In the genomic region with DNA sequence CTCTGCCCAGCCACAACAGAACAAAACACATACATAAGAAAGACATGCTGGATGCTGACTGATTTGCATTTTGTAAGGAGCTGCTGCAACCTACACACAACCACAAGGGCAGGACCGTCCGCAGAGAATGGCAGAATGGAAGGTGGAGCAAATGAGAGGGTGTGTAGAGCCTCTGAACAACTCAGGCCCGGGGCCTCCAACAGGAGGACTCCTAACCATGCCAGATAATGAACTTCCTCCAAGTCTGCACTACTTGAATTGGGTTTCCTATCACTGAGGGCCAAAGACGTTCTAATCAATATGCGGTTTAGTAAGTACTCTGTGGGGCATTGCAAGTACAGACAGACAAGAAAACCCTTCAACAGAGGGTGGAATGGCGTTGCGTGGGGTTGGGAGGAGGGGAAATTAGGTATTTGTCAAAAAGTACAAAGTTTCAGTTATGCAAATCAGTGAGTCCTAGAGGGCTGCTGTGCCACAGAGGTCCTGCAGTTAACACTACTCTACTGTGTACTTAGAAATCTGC, we compare ENCODE assay signal across 10 cellular contexts. TPM values are rescaled to one million over a fixed set of nuclear protein-coding genes. Genes with fewer than 3 reads are reported as not detected.
DNase-seq lines count a peak whose midpoint lies in the region; ATAC-seq, FAIRE-seq and TF ChIP-seq lines count a peak whose summit lies in the region.
"Had no signal": no experiment of that assay in that cellular context is flagged by ENCODE, and none has a peak within 500 bp of the region (broad histone marks: within the 10 kb centered on the region; RNA-seq: fewer than 3 reads in every experiment).

No MANE protein-coding gene starts in this region.

- H3K9ac ChIP-seq in GM12878 (ENCODE audit: control insufficient read depth, insufficient read depth, low read length): peak overlapping the region; percentile 22

- peaks cover 100% of the 10 kb centered on the region for H3K79me2 ChIP-seq in GM12878 (ENCODE audit: control insufficient read depth, insufficient read depth, low read length)

- RAD21 ChIA-PET in GM12878 (lab: Charles Lee; ENCODE audit: unreplicated experiment): interaction anchor here (1.5 to 2.9 kb wide), 6 partner anchors 10 to 249 kb away, joined by 3 to 34 read pairs (median 16); no protein-coding TSS in a partner anchor

- CTCF ChIA-PET in GM12878 (lab: Yijun Ruan, JAX): interaction anchor here (0.9 to 1.7 kb wide), 2 partner anchors 26 to 37 kb away, joined by 3 to 5 read pairs; no protein-coding TSS in a partner anchor

- peaks cover 7% of the 10 kb centered on the region for H3K27me3 Mint-ChIP-seq in glutamatergic neuron (ENCODE audit: unreplicated experiment)

- TF ChIP-seq POLR2A in GM12878 (IDR thresholded peaks at IDR 0.05; ENCODE audit: low read depth, low read length): peak; percentile 57

- H3K27ac ChIP-seq in GM12878 (ENCODE audit: control insufficient read depth, insufficient read depth): peak overlapping the region; percentile 57

- no peaks in the 10 kb centered on the region for H3K9me3 Mint-ChIP-seq in glutamatergic neuron (ENCODE audit: unreplicated experiment)

- FAIRE-seq in GM12878 (lab: Jason Lieb, UNC): peak; percentile 92
- FAIRE-seq: astrocyte had no signal

- ATAC-seq in GM19463 (IDR thresholded peaks at IDR 0.05; ENCODE audit: unreplicated experiment) (peak; percentile 79), HG03342 (IDR thresholded peaks at IDR 0.05; ENCODE audit: unreplicated experiment) (peak; percentile 83), GM12878 (peak; percentile 87)

- H3K36me3 Mint-ChIP-seq in glutamatergic neuron (ENCODE audit: unreplicated experiment): no peaks in the 10 kb centered on the region

- peaks cover 2% of the 10 kb centered on the region; the same call in 1 of the 2 replicates for H4K20me1 ChIP-seq in GM12878 (ENCODE audit: control insufficient read depth, insufficient read depth)

- peak overlapping the region; percentile 24 for H3K4me3 ChIP-seq in GM12875 (ENCODE audit: low read depth, low read length)
- peak overlapping the region; percentile 70 for H3K4me3 ChIP-seq in GM12878

- H2AFZ ChIP-seq in GM12878 (ENCODE audit: control insufficient read depth, low read depth, low read length): no peak overlapping the region

- TF ChIP-seq RAD21 in GM12878 (IDR thresholded peaks at IDR 0.05; ENCODE audit: insufficient read depth, low read depth, low read length): no peak

- H3K4me2 ChIP-seq in GM12878 (ENCODE audit: control insufficient read depth, insufficient read depth): peak overlapping the region; percentile 63

- SMC1A ChIA-PET in GM12878 (lab: Charles Lee; ENCODE audit: uncharacterized antibody, unreplicated experiment): interaction anchor here (1.6 to 3.2 kb wide), 8 partner anchors 11 to 249 kb away, joined by 6 to 57 read pairs (median 10); no protein-coding TSS in a partner anchor

- POLR2A ChIA-PET in GM12878 (lab: Charles Lee): interaction anchor here (1.0 to 2.7 kb wide), 4 partner anchors 9 to 29 kb away, joined by 3 to 24 read pairs (median 16); no protein-coding TSS in a partner anchor

- peaks cover 11 to 13% of the 10 kb centered on the region in 2 experiments for H3K36me3 ChIP-seq in GM12878 (ENCODE audit: control insufficient read depth in 2 of 2, insufficient read depth in 2 of 2, low read length in 1 of 2)

- H3K4me1 Mint-ChIP-seq in glutamatergic neuron (ENCODE audit: low read depth, unreplicated experiment): peaks cover 11% of the 10 kb centered on the region

- TF ChIP-seq CTCF in GM12875 (IDR thresholded peaks at IDR 0.05; ENCODE audit: borderline replicate concordance, insufficient read depth, low read depth, low read length) (peak; percentile 35; the same call in 1 of the 2 replicates), GM12878 (IDR thresholded peaks at IDR 0.05 in 2 of 3, conservative IDR thresholded peaks at IDR 0.05 in 1 of 3; ENCODE audit: control insufficient read depth in 2 of 3, extremely low read depth in 1 of 3, insufficient read depth in 1 of 3, low read depth in 3 of 3, low read length in 3 of 3) (peak in 2 of 3 experiments; percentile 7 to 12; a peak in 1 of 6 replicates), glutamatergic neuron (IDR thresholded peaks at IDR 0.05; ENCODE audit: partially characterized antibody, unreplicated experiment) (no peak)

- H3K27me3 ChIP-seq in GM12878 (replicated peaks in 1 of 2; ENCODE audit: control insufficient read depth in 2 of 2, insufficient read depth in 2 of 2, low read length in 1 of 2): no peaks in the 10 kb centered on the region

- no peaks in the 10 kb centered on the region for H3K9me3 ChIP-seq in GM12878 (replicated peaks; ENCODE audit: control insufficient read depth, insufficient read depth, low read length)

- intact Hi-C loops in GM12878 (cut with micrococcal nuclease; ENCODE audit: unreplicated experiment): loop anchor here (1.0 kb wide), 2 partner anchors 13 to 23 kb away; no protein-coding TSS in a partner anchor

- in situ Hi-C loops in GM12878 (cut with MboI): loop anchor here (25.0 kb wide), 1 partner anchor 795 kb away; the partner anchor contains the start of gene SEC61G

- H3K4me3 Mint-ChIP-seq in glutamatergic neuron (ENCODE audit: unreplicated experiment): no peak overlapping the region

- DNase-seq in GM12878 (ENCODE audit: low read depth, low spot score) (peak; percentile 85), NCI-H510A treated with DMSO at 0.1 percent for 48 hours (lab: John Stamatoyannopoulos, UW) (no peak), SW 1271 (lab: John Stamatoyannopoulos, UW) (no peak), glutamatergic neuron (no peak), NCI-H82 (lab: John Stamatoyannopoulos, UW) (no peak)
- DNase-seq: IMR-90 had no signal

- peaks cover 82% of the 10 kb centered on the region for H3K4me1 ChIP-seq in GM12878 (ENCODE audit: control insufficient read depth, insufficient read depth, low read length)

- no TSS peak for BruUV-seq in GM12878 (replicated peaks; lab: Mats Ljungman, UMichigan)

- 0% methylated on average over 7 of the region's 7 CpGs for WGBS in GM12878 (ENCODE audit: insufficient coverage, insufficient replicate concordance, low lambda C conversion rate, missing lambda C conversion rate)

- no peak overlapping the region for H3K27ac Mint-ChIP-seq in glutamatergic neuron (ENCODE audit: unreplicated experiment)

- TF ChIP-seq EP300 in GM12878 (IDR thresholded peaks at IDR 0.05; ENCODE audit: borderline replicate concordance in 1 of 2, control insufficient read depth in 1 of 2, low read depth in 2 of 2, low read length in 2 of 2): peak; percentile 32 to 54; a peak in 3 of 4 replicates

TF ChIP-seq in GM12878, 131 proteins besides CTCF, POLR2A, EP300 and RAD21 (continues in another document):
- TF ChIP-seq MEF2B (IDR thresholded peaks at IDR 0.05; ENCODE audit: partially characterized antibody, poor library complexity, severe bottlenecking) (no peak), EZH2 (IDR thresholded peaks at IDR 0.05; ENCODE audit: borderline replicate concordance, control insufficient read depth, low read depth, low read length) (no peak), TBL1XR1 (IDR thresholded peaks at IDR 0.05; ENCODE audit: low read depth, low read length) (peak; percentile 85), CHD1 (IDR thresholded peaks at IDR 0.05; ENCODE audit: low read depth, low read length) (no peak; the same call in 1 of the 2 replicates), FOXM1 (IDR thresholded peaks at IDR 0.05; ENCODE audit: low read depth, low read length) (peak; percentile 14; the same call in 1 of the 2 replicates), LARP7 (IDR thresholded peaks at IDR 0.05) (peak; percentile 47; the same call in 1 of the 2 replicates), WRNIP1 (IDR thresholded peaks at IDR 0.05; ENCODE audit: borderline replicate concordance, low read depth, low read length) (no peak), RB1 (IDR thresholded peaks at IDR 0.05; ENCODE audit: borderline replicate concordance) (no peak), ETV6 (conservative IDR thresholded peaks at IDR 0.05 in 1 of 2, IDR thresholded peaks at IDR 0.05 in 1 of 2; ENCODE audit: borderline replicate concordance in 1 of 2, low read depth in 1 of 2) (peak in 1 of 2 experiments; percentile 45; a peak in 1 of 4 replicates)
- TF ChIP-seq, protein P1, sequence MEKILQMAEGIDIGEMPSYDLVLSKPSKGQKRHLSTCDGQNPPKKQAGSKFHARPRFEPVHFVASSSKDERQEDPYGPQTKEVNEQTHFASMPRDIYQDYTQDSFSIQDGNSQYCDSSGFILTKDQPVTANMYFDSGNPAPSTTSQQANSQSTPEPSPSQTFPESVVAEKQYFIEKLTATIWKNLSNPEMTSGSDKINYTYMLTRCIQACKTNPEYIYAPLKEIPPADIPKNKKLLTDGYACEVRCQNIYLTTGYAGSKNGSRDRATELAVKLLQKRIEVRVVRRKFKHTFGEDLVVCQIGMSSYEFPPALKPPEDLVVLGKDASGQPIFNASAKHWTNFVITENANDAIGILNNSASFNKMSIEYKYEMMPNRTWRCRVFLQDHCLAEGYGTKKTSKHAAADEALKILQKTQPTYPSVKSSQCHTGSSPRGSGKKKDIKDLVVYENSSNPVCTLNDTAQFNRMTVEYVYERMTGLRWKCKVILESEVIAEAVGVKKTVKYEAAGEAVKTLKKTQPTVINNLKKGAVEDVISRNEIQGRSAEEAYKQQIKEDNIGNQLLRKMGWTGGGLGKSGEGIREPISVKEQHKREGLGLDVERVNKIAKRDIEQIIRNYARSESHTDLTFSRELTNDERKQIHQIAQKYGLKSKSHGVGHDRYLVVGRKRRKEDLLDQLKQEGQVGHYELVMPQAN (conservative IDR thresholded peaks at IDR 0.05): peak; percentile 19; the same call in 1 of the 2 replicates

RNA-seq across cellular contexts. Expression of gene VOPP1, which starts 14.6 kb away (rescaled TPM):
- total RNA-seq in GM12878 (2013; cell fraction: nucleolus; rRNA removed): 130 and 131 TPM in 2 replicates
- 198 and 200 TPM in 2 replicates for total RNA-seq in GM12878 (2014; rRNA removed)
- total RNA-seq in GM12878 (2014; rRNA removed; fragmentation: Illumina TruSeq; extraction: Trizol): 135 and 144 TPM in 2 replicates
- total RNA-seq in GM12878 (2021): 205 and 206 TPM in 2 replicates
- polyA plus RNA-seq in GM12878 (2011; ENCODE audit: low read depth): 123 TPM
- polyA plus RNA-seq in GM12878 (2011; rRNA removed): 101 and 118 TPM in 2 replicates
- 103 and 118 TPM in 2 replicates for polyA plus RNA-seq in GM12878 (2011; cell fraction: cytosol; rRNA removed)
- 51.0 and 62.5 TPM in 2 replicates for polyA plus RNA-seq in GM12878 (2011; cell fraction: nucleus; rRNA removed)
- polyA plus RNA-seq in GM12878 (2012): 135 and 137 TPM in 2 replicates
- polyA plus RNA-seq in GM12878 (2014; fragmentation: Illumina TruSeq; extraction: Trizol): 116 and 141 TPM in 2 replicates
- 10 to 100 TPM; 32.8 to 78.5 TPM for polyA plus RNA-seq in GM12878 (2014; fragmentation: Nextera tagmentation; extraction: Ambion mirVana)
- polyA plus RNA-seq in GM12878 (2014; rRNA removed): 203 and 212 TPM in 2 replicates
- 10 to 100 TPM; 54.4 to 71.5 TPM for polyA plus RNA-seq in GM12878 (2016; fragmentation: Nextera tagmentation; extraction: Ambion mirVana)
- polyA minus RNA-seq in GM12878 (2011; rRNA and poly(A)+ RNA removed): 139 and 160 TPM in 2 replicates
- 60.1 and 81.5 TPM in 2 replicates for polyA minus RNA-seq in GM12878 (2011; cell fraction: cytosol; rRNA and poly(A)+ RNA removed)
- polyA minus RNA-seq in GM12878 (2011; cell fraction: nucleus; rRNA and poly(A)+ RNA removed): 37.2 and 80.3 TPM in 2 replicates
- total RNA-seq in glutamatergic neuron (ENCODE audit: unreplicated experiment): 30.6 TPM
